ENCODE assay signal across 1 cellular context in genomic region chr12:121804417-121805111, GRCh38.
TF ChIP-seq lines count a peak whose summit lies in the region.

No MANE protein-coding gene starts in this region.

TF ChIP-seq in HEK293, 187 proteins besides CTCF, POLR2A, EP300 and RAD21 (continued from another document and continues in another):
- TF ChIP-seq ZNF555 (tag by site-specific recombination; conservative IDR thresholded peaks at IDR 0.05) (no peak), ZBTB17 (tag by site-specific recombination; IDR thresholded peaks at IDR 0.05) (no peak), GLIS1 (tag by site-specific recombination; IDR thresholded peaks at IDR 0.05) (0 out of 2 replicates have a peak, but pooled peaks have one; percentile 7), ZSCAN30 (tag by site-specific recombination; IDR thresholded peaks at IDR 0.05) (no peak), TCF7L2 (IDR thresholded peaks at IDR 0.05; ENCODE audit: borderline replicate concordance, low read depth, low read length) (no peak), ZBTB20 (tag by site-specific recombination; IDR thresholded peaks at IDR 0.05) (0 out of 2 replicates have a peak, but pooled peaks have one; percentile 65), GLIS2 (tag by site-specific recombination; IDR thresholded peaks at IDR 0.05) (peak; percentile 89), ZNF501 (tag by site-specific recombination; IDR thresholded peaks at IDR 0.05) (no peak), ZNF423 (tag by site-specific recombination; IDR thresholded peaks at IDR 0.05) (0 out of 2 replicates have a peak, but pooled peaks have one; percentile 16), ZNF600 (tag by site-specific recombination; IDR thresholded peaks at IDR 0.05) (no peak), ZNF133 (tag by site-specific recombination; IDR thresholded peaks at IDR 0.05) (no peak), ZNF16 (tag by site-specific recombination; IDR thresholded peaks at IDR 0.05; ENCODE audit: low read depth) (no peak), TSHZ1 (tag by site-specific recombination; IDR thresholded peaks at IDR 0.05; ENCODE audit: borderline replicate concordance) (no peak), TRIM28 (IDR thresholded peaks at IDR 0.05; ENCODE audit: borderline replicate concordance, low read length) (no peak), ZFP69B (tag by site-specific recombination; IDR thresholded peaks at IDR 0.05) (no peak), ZNF211 (tag by site-specific recombination; IDR thresholded peaks at IDR 0.05; ENCODE audit: low read depth) (no peak), IKZF3 (tag by site-specific recombination; IDR thresholded peaks at IDR 0.05) (no peak), ZBTB48 (tag by site-specific recombination; IDR thresholded peaks at IDR 0.05) (0 out of 2 replicates have a peak, but pooled peaks have one; percentile 14), OVOL3 (tag by site-specific recombination; IDR thresholded peaks at IDR 0.05) (no peak), ZBTB8A (tag by site-specific recombination; IDR thresholded peaks at IDR 0.05) (peak; percentile 71), ZNF677 (tag by site-specific recombination; IDR thresholded peaks at IDR 0.05) (no peak), HOXC10 (CRISPR knock-in tag; IDR thresholded peaks at IDR 0.05) (no peak), ZNF394 (tag by site-specific recombination; IDR thresholded peaks at IDR 0.05; ENCODE audit: borderline replicate concordance) (no peak), SETDB1 (IDR thresholded peaks at IDR 0.05; ENCODE audit: insufficient read length, low read length) (no peak), MEIS1 (CRISPR knock-in tag; IDR thresholded peaks at IDR 0.05; ENCODE audit: borderline replicate concordance) (no peak), ZNF239 (tag by site-specific recombination; IDR thresholded peaks at IDR 0.05) (no peak), ZNF280D (tag by site-specific recombination; IDR thresholded peaks at IDR 0.05) (no peak), ZNF426 (tag by site-specific recombination; IDR thresholded peaks at IDR 0.05) (no peak), ZNF548 (tag by site-specific recombination; IDR thresholded peaks at IDR 0.05) (no peak), ZNF24 (tag by site-specific recombination; IDR thresholded peaks at IDR 0.05) (no peak), ZNF221 (tag by site-specific recombination; IDR thresholded peaks at IDR 0.05; ENCODE audit: borderline replicate concordance) (no peak), PATZ1 (tag by site-specific recombination; IDR thresholded peaks at IDR 0.05) (peak; percentile 83), ZNF148 (tag by site-specific recombination; IDR thresholded peaks at IDR 0.05; ENCODE audit: borderline replicate concordance) (no peak), ZNF660 (tag by site-specific recombination; IDR thresholded peaks at IDR 0.05) (0 out of 2 replicates have a peak, but pooled peaks have one; percentile 28), ATF2 (tag by site-specific recombination; IDR thresholded peaks at IDR 0.05; ENCODE audit: low read depth) (no peak), PBX3 (CRISPR knock-in tag; IDR thresholded peaks at IDR 0.05) (no peak), PRDM10 (tag by site-specific recombination; IDR thresholded peaks at IDR 0.05) (peak; percentile 74), ZNF280C (tag by site-specific recombination; IDR thresholded peaks at IDR 0.05) (no peak), ZNF248 (tag by site-specific recombination; IDR thresholded peaks at IDR 0.05) (no peak), ZNF585B (tag by site-specific recombination; IDR thresholded peaks at IDR 0.05) (no peak), ZNF514 (tag by site-specific recombination; IDR thresholded peaks at IDR 0.05) (no peak), OSR2 (tag by site-specific recombination; IDR thresholded peaks at IDR 0.05) (no peak), ZNF335 (tag by site-specific recombination; conservative IDR thresholded peaks at IDR 0.05) (peak; percentile 60), ZNF223 (tag by site-specific recombination; IDR thresholded peaks at IDR 0.05) (no peak)
